In the genomic region with DNA sequence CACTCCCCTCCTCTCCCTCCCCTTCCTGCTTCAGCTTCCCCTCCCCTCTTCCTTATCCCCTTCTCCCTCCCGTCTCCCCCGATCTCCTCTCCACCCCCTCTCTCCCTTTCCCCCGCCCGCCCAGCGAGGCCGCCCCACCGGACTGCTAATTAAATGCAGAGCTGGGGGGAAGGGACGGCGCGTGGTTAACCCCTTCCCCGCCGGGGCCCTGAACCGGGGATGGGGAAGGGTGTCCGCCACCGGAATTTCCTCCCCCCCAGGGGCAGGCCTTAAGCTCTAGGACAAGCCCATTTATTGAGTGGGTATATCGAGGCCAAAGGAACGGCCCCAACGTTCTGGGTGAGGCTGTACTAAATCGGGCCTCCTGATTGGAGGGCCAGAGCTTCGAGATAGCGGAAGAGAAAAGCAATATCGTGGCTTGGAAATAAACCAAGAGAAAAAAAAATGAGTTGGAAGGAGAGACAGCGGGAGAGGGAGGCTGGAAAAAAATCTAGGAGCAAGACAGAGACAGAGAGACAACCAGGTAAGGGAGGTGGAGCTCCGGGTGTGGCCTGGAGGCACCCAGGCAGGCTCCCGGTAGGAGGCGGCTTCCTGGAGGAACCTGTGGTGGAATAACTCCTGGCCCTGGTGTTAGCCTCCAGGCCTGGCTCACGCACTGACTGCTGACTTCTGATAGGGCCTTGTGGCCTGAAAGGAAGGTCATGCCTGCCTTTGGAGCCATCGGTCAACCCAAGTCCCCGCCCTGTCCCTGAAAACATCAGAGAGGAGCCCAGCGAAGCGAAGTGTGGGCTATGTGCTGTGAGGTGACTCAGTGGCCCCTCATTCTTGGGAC, we compare ENCODE assay signal across 8 cellular contexts. TPM values are rescaled to one million over a fixed set of nuclear protein-coding genes. Genes with fewer than 3 reads are reported as not detected.
DNase-seq lines count a peak whose midpoint lies in the region; ATAC-seq, FAIRE-seq and TF ChIP-seq lines count a peak whose summit lies in the region.

No MANE protein-coding gene starts in this region.

- H3K9me2 ChIP-seq in GM23338 (ENCODE audit: insufficient read depth) (no peaks in the 10 kb centered on the region), PC-9 (ENCODE audit: insufficient read depth) (no peaks in the 10 kb centered on the region)

- peak; percentile 68; the same call in 1 of the 2 replicates for TF ChIP-seq POLR2A in K562 (conservative IDR thresholded peaks at IDR 0.05)

- in situ Hi-C loops in K562 (cut with MboI), result no loop called here

- peaks cover 23% of the 10 kb centered on the region for H3K27me3 Mint-ChIP-seq in GM23338 (ENCODE audit: insufficient read depth, low read depth, poor library complexity)

- H3K27me3 ChIP-seq in GM23338 (ENCODE audit: insufficient read depth) (no peaks in the 10 kb centered on the region), PC-9 (ENCODE audit: insufficient read depth, low read depth) (no peaks in the 10 kb centered on the region), K562 (ENCODE audit: control insufficient read depth in 2 of 2, insufficient read depth in 2 of 2, low read length in 2 of 2) (no peaks in the 10 kb centered on the region), rectal smooth muscle tissue (ENCODE audit: control insufficient read depth, insufficient read depth, low read length) (no peaks in the 10 kb centered on the region)

- TF ChIP-seq EP300 in K562 (IDR thresholded peaks at IDR 0.05; ENCODE audit: low read length), result peak; percentile 19; the same call in 1 of the 2 replicates

- H2AFZ ChIP-seq in GM23338 (peak overlapping the region; percentile 94), PC-9 (peak overlapping the region; percentile 91), K562 (ENCODE audit: low read depth, low read length) (peak overlapping the region; percentile 85)

- H4K20me1 ChIP-seq in GM23338 (replicated peaks; ENCODE audit: insufficient read depth) (no peaks in the 10 kb centered on the region), PC-9 (ENCODE audit: insufficient read depth) (no peaks in the 10 kb centered on the region), K562 (replicated peaks; ENCODE audit: control insufficient read depth, insufficient read depth, low read length) (no peaks in the 10 kb centered on the region)

- WGBS in K562 (ENCODE audit: insufficient coverage, low coverage, missing lambda C conversion rate), result 1% methylated on average over 15 of the region's 31 CpGs

- ATAC-seq in GM23338 (peak; percentile 47), K562 (peak; percentile 73), GM18502 (IDR thresholded peaks at IDR 0.05; ENCODE audit: poor library complexity, unreplicated experiment) (no peak)

- H3K36me3 Mint-ChIP-seq in GM23338 (ENCODE audit: low read depth), result no peaks in the 10 kb centered on the region

- BruUV-seq in PC-9 (replicated peaks; lab: Mats Ljungman, UMichigan), result no TSS peak
- BruUV-seq in K562 (replicated peaks; lab: Mats Ljungman, UMichigan), result no TSS peak

- H3K27ac ChIP-seq in GM23338 (ENCODE audit: low read depth) (peak overlapping the region; percentile 98), PC-9 (peak overlapping the region; percentile 58), K562 (ENCODE audit: extremely low read depth, low read depth, low read length) (peak overlapping the region; percentile 98), rectal smooth muscle tissue (ENCODE audit: low read depth, low read length) (peak overlapping the region; percentile 97)

- TF ChIP-seq RAD21 in K562 (CRISPR knock-in tag; conservative IDR thresholded peaks at IDR 0.05 in 1 of 2, IDR thresholded peaks at IDR 0.05 in 1 of 2), result no peak

- H3K36me3 ChIP-seq in GM23338 (ENCODE audit: insufficient read depth) (no peaks in the 10 kb centered on the region), PC-9 (ENCODE audit: low read depth) (no peaks in the 10 kb centered on the region), K562 (ENCODE audit: control insufficient read depth, insufficient read depth, low read length) (no peaks in the 10 kb centered on the region), rectal smooth muscle tissue (ENCODE audit: control insufficient read depth, insufficient read depth, low read length) (no peaks in the 10 kb centered on the region)

- intact Hi-C loops in PC-9 (cut with micrococcal nuclease; ENCODE audit: unreplicated experiment) (loop anchor here (1.0 kb wide), 1 partner anchor 11 kb away; no protein-coding TSS in a partner anchor), K562 (cut with micrococcal nuclease) (no loop called here)

- DNase-seq in Ammon's horn (ENCODE audit: low spot score), result peak; percentile 78
- peak; percentile 97 for DNase-seq in GM23338 (ENCODE audit: low spot score)
- DNase-seq in PC-9, result peak; percentile 64 to 67
- peak; percentile 81 to 94 (median 86) for DNase-seq in K562 (ENCODE audit: extremely low read depth in 1 of 4, low spot score in 3 of 4)
- DNase-seq in iPS DF 19.7 (ENCODE audit: low read depth, low spot score), result peak; percentile 92
- no peak for DNase-seq in NCI-H187 treated with DMSO at 0.1 percent for 48 hours (lab: John Stamatoyannopoulos, UW)

- FAIRE-seq in K562 (lab: Jason Lieb, UNC), result peak; percentile 97

- H3K4me3 Mint-ChIP-seq in GM23338, result peak overlapping the region; percentile 86

- TF ChIP-seq CTCF in GM23338 (conservative IDR thresholded peaks at IDR 0.05; ENCODE audit: low read depth in 2 of 2), result no peak
- TF ChIP-seq CTCF in PC-9 (conservative IDR thresholded peaks at IDR 0.05), result no peak
- peak in 2 of 3 experiments; percentile 1 to 10; a peak in 1 of 6 replicates for TF ChIP-seq CTCF in K562 (IDR thresholded peaks at IDR 0.05 in 2 of 3, conservative IDR thresholded peaks at IDR 0.05 in 1 of 3; ENCODE audit: insufficient read depth in 2 of 3, low read depth in 1 of 3, low read length in 3 of 3)

- no peaks in the 10 kb centered on the region for H3K9me1 ChIP-seq in K562 (ENCODE audit: control insufficient read depth, insufficient read depth, low read length)

- POLR2A ChIA-PET in PC-9 (lab: Charles Lee; ENCODE audit: unreplicated experiment) (interaction anchor here (0.6 to 1.6 kb wide), 8 partner anchors 8 to 250 kb away, joined by 8 to 36 read pairs (median 19); partner anchors contain the start of gene JUND), K562 (lab: Yijun Ruan, JAX) (interaction anchor here (0.6 to 3.0 kb wide), 18 partner anchors 9 to 293 kb away, joined by 3 to 113 read pairs (median 4); partner anchors contain the start of genes GDF15 and JUND)

- H3F3A ChIP-seq in GM23338 (replicated peaks; ENCODE audit: low read depth), result peaks cover 27% of the 10 kb centered on the region
- H3F3A ChIP-seq in PC-9 (ENCODE audit: insufficient read depth, low read depth), result peaks cover 39% of the 10 kb centered on the region

- peaks cover 48% of the 10 kb centered on the region for H3K4me1 ChIP-seq in GM23338 (ENCODE audit: insufficient read depth)
- H3K4me1 ChIP-seq in PC-9 (replicated peaks; ENCODE audit: insufficient read depth), result peaks cover 13% of the 10 kb centered on the region
- H3K4me1 ChIP-seq in K562 (replicated peaks in 1 of 2; ENCODE audit: control insufficient read depth in 2 of 2, insufficient read depth in 2 of 2, low read length in 2 of 2), result peaks cover 33 to 55% of the 10 kb centered on the region in 2 experiments
- peaks cover 8% of the 10 kb centered on the region for H3K4me1 ChIP-seq in rectal smooth muscle tissue (ENCODE audit: control insufficient read depth, insufficient read depth, low read length)

- peak overlapping the region; percentile 92 for H3K27ac Mint-ChIP-seq in GM23338

- peaks cover 34% of the 10 kb centered on the region for H3K4me1 Mint-ChIP-seq in GM23338

- CTCF ChIA-PET in PC-9 (lab: Charles Lee), result interaction anchor here (0.5 to 1.3 kb wide), 4 partner anchors 12 to 77 kb away, joined by 3 to 12 read pairs (median 6); no protein-coding TSS in a partner anchor
- CTCF ChIA-PET in K562 (lab: Yijun Ruan, JAX; ENCODE audit: low intra/inter-chr PET ratio), result interaction anchor here (0.7 kb wide), 1 partner anchor 117 kb away, joined by 3 read pairs; no protein-coding TSS in a partner anchor

- H3K9me3 ChIP-seq in PC-9 (ENCODE audit: insufficient read depth, low read depth) (no peaks in the 10 kb centered on the region), K562 (replicated peaks; ENCODE audit: control insufficient read depth, insufficient read depth, low read depth, low read length) (no peaks in the 10 kb centered on the region)

- H3K9ac ChIP-seq in K562 (ENCODE audit: insufficient read depth in 1 of 2, low read depth in 2 of 2, low read length in 2 of 2), result peak overlapping the region; percentile 98 to 99
- peak overlapping the region; percentile 85 for H3K9ac ChIP-seq in rectal smooth muscle tissue (ENCODE audit: low read length)

- H3K79me2 ChIP-seq in GM23338 (replicated peaks; ENCODE audit: insufficient read depth) (no peaks in the 10 kb centered on the region; the same call in 1 of the 2 replicates), PC-9 (ENCODE audit: low read depth) (no peaks in the 10 kb centered on the region), K562 (ENCODE audit: control insufficient read depth, insufficient read depth, low read length) (peaks cover 19% of the 10 kb centered on the region; the same call in 2 of the 3 replicates)

- H3K4me2 ChIP-seq in GM23338 (peak overlapping the region; percentile 94), PC-9 (peak overlapping the region; percentile 91), K562 (ENCODE audit: insufficient read depth, low read length) (peak overlapping the region; percentile 100)

- H3K9me3 Mint-ChIP-seq in GM23338, result peaks cover 2% of the 10 kb centered on the region; the same call in 1 of the 3 replicates

- peak overlapping the region; percentile 92 for H3K4me3 ChIP-seq in GM23338
- peak overlapping the region; percentile 62 for H3K4me3 ChIP-seq in PC-9
- peak overlapping the region; percentile 64 for H3K4me3 ChIP-seq in K562
- H3K4me3 ChIP-seq in rectal smooth muscle tissue (ENCODE audit: low read length), result peak overlapping the region; percentile 81

RNA-seq across cellular contexts. Expression of gene JUND, which starts 11.6 kb away (rescaled TPM):
- 154 and 181 TPM in 2 replicates for total RNA-seq in GM23338 (2014; rRNA removed; shearing (Covaris generic))
- polyA plus RNA-seq in GM23338 (2016; fragmentation: Nextera tagmentation; extraction: Ambion mirVana) (40.0 and 52.5 TPM in 2 replicates), K562 (2011; rRNA removed) (74.2 and 83.0 TPM in 2 replicates), K562 (2014; fragmentation: Illumina TruSeq; extraction: Trizol) (42.3 and 63.5 TPM in 2 replicates), K562 (2014; fragmentation: Nextera tagmentation; extraction: Ambion mirVana) (10 to 100 TPM in 1 of 2 experiments, 1 to 10 TPM in 1; 6.4 to 11.8 TPM), K562 (2014; rRNA removed) (210 and 216 TPM in 2 replicates)
- total RNA-seq in PC-9 (2021) (115 and 150 TPM in 2 replicates), K562 (2014; rRNA removed) (279 and 297 TPM in 2 replicates), K562 (2014; rRNA removed; fragmentation: Illumina TruSeq; extraction: Trizol) (17.4 and 22.6 TPM in 2 replicates), K562 (2015; rRNA removed; fragmentation: Illumina TruSeq; extraction: Trizol) (33.1 and 33.7 TPM in 2 replicates), K562 (2021) (245 and 286 TPM in 2 replicates)
- 31.7 and 143 TPM in 2 replicates for total RNA-seq in K562 (2011; cell fraction: chromatin; rRNA removed; ENCODE audit: low replicate concordance)
- total RNA-seq in K562 (2011; cell fraction: nucleolus; rRNA removed), result 201 and 240 TPM in 2 replicates
- 97.7 and 104 TPM in 2 replicates for total RNA-seq in K562 (2011; cell fraction: nucleoplasm; rRNA removed)
- polyA plus RNA-seq in K562 (2011; cell fraction: cytosol; rRNA removed), result 93.8 and 405 TPM in 2 replicates
- polyA plus RNA-seq in K562 (2011; cell fraction: nucleus; rRNA removed), result 78.6 and 150 TPM in 2 replicates
- 73.8 and 111 TPM in 2 replicates for polyA plus RNA-seq in K562 (2012)
- polyA minus RNA-seq in K562 (2011; rRNA and poly(A)+ RNA removed), result 27.0 and 65.5 TPM in 2 replicates
- polyA minus RNA-seq in K562 (2011; cell fraction: cytosol; rRNA and poly(A)+ RNA removed), result 243 and 277 TPM in 2 replicates
- 89.5 and 108 TPM in 2 replicates for polyA minus RNA-seq in K562 (2011; cell fraction: nucleus; rRNA and poly(A)+ RNA removed)

RNA-seq across cellular contexts. Expression of gene IQCN, which starts 18.8 kb away (rescaled TPM):
- total RNA-seq in GM23338 (2014; rRNA removed; shearing (Covaris generic)), result 0.35 and 0.89 TPM in 2 replicates
- 0.10 TPM in 1 of 2 replicates, not detected in the other for polyA plus RNA-seq in GM23338 (2016; fragmentation: Nextera tagmentation; extraction: Ambion mirVana)
- total RNA-seq in PC-9 (2021), result 5.6 and 7.3 TPM in 2 replicates
- total RNA-seq in K562 (2011; cell fraction: chromatin; rRNA removed; ENCODE audit: low replicate concordance), result 0.35 and 0.67 TPM in 2 replicates
- total RNA-seq in K562 (2011; cell fraction: nucleolus; rRNA removed), result 0.17 and 0.39 TPM in 2 replicates
- 0.29 and 0.38 TPM in 2 replicates for total RNA-seq in K562 (2011; cell fraction: nucleoplasm; rRNA removed)
- total RNA-seq in K562 (2014; rRNA removed), result 0.04 and 0.05 TPM in 2 replicates
- 0.04 TPM in 1 of 2 replicates, not detected in the other for total RNA-seq in K562 (2014; rRNA removed; fragmentation: Illumina TruSeq; extraction: Trizol)
- 0.04 and 0.07 TPM in 2 replicates for total RNA-seq in K562 (2015; rRNA removed; fragmentation: Illumina TruSeq; extraction: Trizol)
- total RNA-seq in K562 (2021), result 0.07 and 0.16 TPM in 2 replicates
- polyA plus RNA-seq in K562 (2011; rRNA removed), result 0.01 and 0.03 TPM in 2 replicates
- 0.01 TPM in 1 of 2 replicates, not detected in the other for polyA plus RNA-seq in K562 (2011; cell fraction: cytosol; rRNA removed)
- polyA plus RNA-seq in K562 (2011; cell fraction: nucleus; rRNA removed), result 0.06 and 0.33 TPM in 2 replicates
- polyA plus RNA-seq in K562 (2012), result 0.05 and 0.35 TPM in 2 replicates
- polyA plus RNA-seq in K562 (2014; fragmentation: Illumina TruSeq; extraction: Trizol), result 0.01 and 0.03 TPM in 2 replicates
- not detected for polyA plus RNA-seq in K562 (2014; fragmentation: Nextera tagmentation; extraction: Ambion mirVana)
- polyA plus RNA-seq in K562 (2014; rRNA removed), result not detected in 2 replicates
- polyA minus RNA-seq in K562 (2011; rRNA and poly(A)+ RNA removed), result 0.21 TPM in 1 of 2 replicates, not detected in the other
- not detected in 2 replicates for polyA minus RNA-seq in K562 (2011; cell fraction: cytosol; rRNA and poly(A)+ RNA removed)
- 0.22 and 0.27 TPM in 2 replicates for polyA minus RNA-seq in K562 (2011; cell fraction: nucleus; rRNA and poly(A)+ RNA removed)

RNA-seq across cellular contexts. Expression of gene LSM4, which starts 29.9 kb away (rescaled TPM):
- 511 and 591 TPM in 2 replicates for total RNA-seq in GM23338 (2014; rRNA removed; shearing (Covaris generic))
- 637 and 641 TPM in 2 replicates for polyA plus RNA-seq in GM23338 (2016; fragmentation: Nextera tagmentation; extraction: Ambion mirVana)
- 291 and 323 TPM in 2 replicates for total RNA-seq in PC-9 (2021)
- 34.5 and 96.0 TPM in 2 replicates for total RNA-seq in K562 (2011; cell fraction: chromatin; rRNA removed; ENCODE audit: low replicate concordance)
- 110 and 120 TPM in 2 replicates for total RNA-seq in K562 (2011; cell fraction: nucleolus; rRNA removed)
- total RNA-seq in K562 (2011; cell fraction: nucleoplasm; rRNA removed), result 70.1 and 74.1 TPM in 2 replicates
- 763 and 822 TPM in 2 replicates for total RNA-seq in K562 (2014; rRNA removed)
- total RNA-seq in K562 (2014; rRNA removed; fragmentation: Illumina TruSeq; extraction: Trizol), result 202 and 208 TPM in 2 replicates
- total RNA-seq in K562 (2015; rRNA removed; fragmentation: Illumina TruSeq; extraction: Trizol), result 273 and 275 TPM in 2 replicates
- total RNA-seq in K562 (2021), result 362 and 385 TPM in 2 replicates
- polyA plus RNA-seq in K562 (2011; rRNA removed), result 188 and 201 TPM in 2 replicates
- polyA plus RNA-seq in K562 (2011; cell fraction: cytosol; rRNA removed), result 294 and 432 TPM in 2 replicates
- 206 and 249 TPM in 2 replicates for polyA plus RNA-seq in K562 (2011; cell fraction: nucleus; rRNA removed)
- 245 and 279 TPM in 2 replicates for polyA plus RNA-seq in K562 (2012)
- 126 and 203 TPM in 2 replicates for polyA plus RNA-seq in K562 (2014; fragmentation: Illumina TruSeq; extraction: Trizol)
- 10 to 100 TPM; 11.9 to 29.7 TPM for polyA plus RNA-seq in K562 (2014; fragmentation: Nextera tagmentation; extraction: Ambion mirVana)
- polyA plus RNA-seq in K562 (2014; rRNA removed), result 674 and 746 TPM in 2 replicates
- polyA minus RNA-seq in K562 (2011; rRNA and poly(A)+ RNA removed), result 38.4 and 39.9 TPM in 2 replicates
- 64.5 and 67.5 TPM in 2 replicates for polyA minus RNA-seq in K562 (2011; cell fraction: cytosol; rRNA and poly(A)+ RNA removed)
- 48.1 and 57.9 TPM in 2 replicates for polyA minus RNA-seq in K562 (2011; cell fraction: nucleus; rRNA and poly(A)+ RNA removed)

RNA-seq across cellular contexts. Expression of gene PGPEP1, which starts 47.4 kb away (rescaled TPM):
- total RNA-seq in GM23338 (2014; rRNA removed; shearing (Covaris generic)), result 18.9 and 27.6 TPM in 2 replicates
- polyA plus RNA-seq in GM23338 (2016; fragmentation: Nextera tagmentation; extraction: Ambion mirVana), result 15.5 and 19.4 TPM in 2 replicates
- 42.0 and 53.6 TPM in 2 replicates for total RNA-seq in PC-9 (2021)
- 44.2 and 152 TPM in 2 replicates for total RNA-seq in K562 (2011; cell fraction: chromatin; rRNA removed; ENCODE audit: low replicate concordance)
- total RNA-seq in K562 (2011; cell fraction: nucleolus; rRNA removed), result 93.0 and 102 TPM in 2 replicates
- 67.2 and 79.3 TPM in 2 replicates for total RNA-seq in K562 (2011; cell fraction: nucleoplasm; rRNA removed)
- 29.5 and 33.8 TPM in 2 replicates for total RNA-seq in K562 (2014; rRNA removed)
- 32.2 and 33.5 TPM in 2 replicates for total RNA-seq in K562 (2014; rRNA removed; fragmentation: Illumina TruSeq; extraction: Trizol)
- total RNA-seq in K562 (2015; rRNA removed; fragmentation: Illumina TruSeq; extraction: Trizol), result 37.3 and 38.5 TPM in 2 replicates
- 61.7 and 69.6 TPM in 2 replicates for total RNA-seq in K562 (2021)
- polyA plus RNA-seq in K562 (2011; rRNA removed), result 37.8 and 43.0 TPM in 2 replicates
- 33.8 and 35.3 TPM in 2 replicates for polyA plus RNA-seq in K562 (2011; cell fraction: cytosol; rRNA removed)
- polyA plus RNA-seq in K562 (2011; cell fraction: nucleus; rRNA removed), result 40.8 and 54.8 TPM in 2 replicates
- 28.3 and 41.7 TPM in 2 replicates for polyA plus RNA-seq in K562 (2012)
- polyA plus RNA-seq in K562 (2014; fragmentation: Illumina TruSeq; extraction: Trizol), result 36.1 and 36.4 TPM in 2 replicates
- polyA plus RNA-seq in K562 (2014; fragmentation: Nextera tagmentation; extraction: Ambion mirVana), result 10 to 100 TPM in 1 of 2 experiments, 1 to 10 TPM in 1; 10.0 to 13.4 TPM
- polyA plus RNA-seq in K562 (2014; rRNA removed), result 32.1 and 33.5 TPM in 2 replicates
- polyA minus RNA-seq in K562 (2011; rRNA and poly(A)+ RNA removed), result 49.2 and 73.9 TPM in 2 replicates
- polyA minus RNA-seq in K562 (2011; cell fraction: cytosol; rRNA and poly(A)+ RNA removed), result 39.5 and 43.2 TPM in 2 replicates
- polyA minus RNA-seq in K562 (2011; cell fraction: nucleus; rRNA and poly(A)+ RNA removed), result 33.0 and 37.7 TPM in 2 replicates

Comparison
In these comparisons a context has a peak if more than half of its experiments do, and no peak if none do; other contexts are left out.
1. CTCF ChIP-seq: peak in K562 (2 of 3); none in GM23338 (0 of 2) and PC-9 (single experiment).
2. Peak in every context shown above with its lines, with median percentiles within 50 percentile points of each other: H2AFZ ChIP-seq, H3K27ac ChIP-seq, H3K4me2 ChIP-seq and H3K4me3 ChIP-seq.